In genomic region chr14:101673873-101674272, GRCh38 we compare ENCODE assay signal across 28 cellular contexts.
"Had no signal": no experiment of that assay in that cellular context is flagged by ENCODE, and none has a peak within 500 bp of the region (broad histone marks: within the 10 kb centered on the region; RNA-seq: fewer than 3 reads in every experiment).

No MANE protein-coding gene starts in this region.

- H3K27ac Mint-ChIP-seq: dendritic cell treated with granulocyte-macrophage colony-stimulating factor and Interleukin-4, amounts not matched to agents 40 ng/mL and 50 ng/mL, for 4 days had no signal

- H3K9me3 ChIP-seq: colonic mucosa, gastrocnemius medialis had no signal

- H3K27ac ChIP-seq: colonic mucosa, coronary artery, dorsolateral prefrontal cortex, epithelial cell of prostate, esophagus muscularis mucosa, esophagus squamous epithelium, foreskin keratinocyte, gastrocnemius medialis, gastroesophageal sphincter, heart left ventricle, heart right ventricle had no signal

- ATAC-seq: effector memory CD8-positive, alpha-beta T cell; esophagus mucosa; foreskin keratinocyte; gastrocnemius medialis; gastroesophageal sphincter; heart left ventricle; heart right ventricle had no signal

- H3K4me3 ChIP-seq: colonic mucosa, coronary artery, dorsolateral prefrontal cortex, esophagus muscularis mucosa, esophagus squamous epithelium, gastrocnemius medialis, gastroesophageal sphincter, heart left ventricle, heart right ventricle had no signal

- DNase-seq: colonic mucosa; cortex of kidney; dermis blood vessel endothelial cell; dorsolateral prefrontal cortex; effector CD4-positive, alpha-beta T cell; effector CD8-positive, alpha-beta T cell; effector memory CD4-positive, alpha-beta T cell; effector memory CD8-positive, alpha-beta T cell; erythroblast; esophagus squamous epithelium; foreskin fibroblast; foreskin keratinocyte; foreskin melanocyte; gastrocnemius medialis; glutamatergic neuron; head of caudate nucleus; heart left ventricle; heart right ventricle had no signal

- H3K4me3 Mint-ChIP-seq: dendritic cell treated with granulocyte-macrophage colony-stimulating factor and Interleukin-4, amounts not matched to agents 40 ng/mL and 50 ng/mL, for 4 days; effector memory CD8-positive, alpha-beta T cell had no signal

- H3K36me3 ChIP-seq: colonic mucosa, esophagus muscularis mucosa, esophagus squamous epithelium, gastrocnemius medialis, gastroesophageal sphincter, heart left ventricle, heart right ventricle had no signal

- H3K4me1 ChIP-seq: colonic mucosa, esophagus muscularis mucosa, esophagus squamous epithelium, foreskin keratinocyte, gastrocnemius medialis, gastroesophageal sphincter, heart left ventricle, heart right ventricle had no signal

- H3K27me3 ChIP-seq: colonic mucosa, dorsolateral prefrontal cortex, gastroesophageal sphincter, heart left ventricle had no signal

- FAIRE-seq: colon, endometrium, endothelial cell of umbilical vein, frontal cortex had no signal
